1 cellular context compared by ENCODE assay signal in genomic region chr4:156783963-156784362, GRCh38.
TF ChIP-seq lines count a peak whose summit lies in the region.

No MANE protein-coding gene starts in this region.

TF ChIP-seq in SK-N-SH, 30 proteins besides CTCF, POLR2A, EP300 and RAD21 (continued from another document):
- TF ChIP-seq USF1 (IDR thresholded peaks at IDR 0.05; ENCODE audit: borderline replicate concordance, low read depth) (no peak), REST (IDR thresholded peaks at IDR 0.05; ENCODE audit: low read depth, low read length) (no peak)
